9 cellular contexts compared by ENCODE assay signal in genomic region chr5:50853151-50853550, GRCh38.
DNase-seq lines count a peak whose midpoint lies in the region; ATAC-seq and TF ChIP-seq lines count a peak whose summit lies in the region.
"Had no signal": no experiment of that assay in that cellular context is flagged by ENCODE, and none has a peak within 500 bp of the region (broad histone marks: within the 10 kb centered on the region; RNA-seq: fewer than 3 reads in every experiment).

No MANE protein-coding gene starts in this region.

- H3K4me3 ChIP-seq in transverse colon, result no peak overlapping the region
- H3K4me3 ChIP-seq: K562 had no signal

- in situ Hi-C loops in transverse colon (cut with MboI; ENCODE audit: low pct_ligation_motif_present in 1 of 4, low pct_unique_long_range_greater_than_20kb in 1 of 4, low sequenced_read_pairs in 3 of 4), result no loop called here

- no peak overlapping the region for H3K27ac ChIP-seq in transverse colon

- no peaks in the 10 kb centered on the region for H3K4me1 ChIP-seq in transverse colon

- WGBS in transverse colon (ENCODE audit: low coverage in 1 of 2), 2 donors, result 69 to 88% methylated on average over 1 to 4 of the region's 4 CpGs

- H3K9me3 ChIP-seq in transverse colon, result no peaks in the 10 kb centered on the region

- TF ChIP-seq POLR2A in transverse colon (IDR thresholded peaks at IDR 0.05), result no peak

- intact Hi-C loops in Right ventricle myocardium inferior (cut with DNase I) (no loop called here), cardiac septum (cut with DNase I) (no loop called here), transverse colon (cut with DNase I; ENCODE audit: low total_unique reads) (no loop called here)

- ATAC-seq in Right ventricle myocardium inferior (peak; percentile 59), HG03064 (IDR thresholded peaks at IDR 0.05; ENCODE audit: low read depth, unreplicated experiment) (peak; percentile 67)
- ATAC-seq: K562 had no signal

- H3K36me3 ChIP-seq in transverse colon, result no peaks in the 10 kb centered on the region

- DNase-seq in Right ventricle myocardium inferior (ENCODE audit: missing footprints) (no peak), cardiac septum (ENCODE audit: low spot score) (no peak), SKM-1 (lab: John Stamatoyannopoulos, UW; ENCODE audit: unreplicated experiment) (peak; percentile 67), transverse colon (peak; percentile 21), islet precursor cell (no peak), SHP77 treated with DMSO at 0.1 percent for 48 hours (lab: John Stamatoyannopoulos, UW) (no peak)
- no peak for DNase-seq in stimulated activated CD4-positive, alpha-beta T cell treated with anti-CD3 and anti-CD28 coated beads, Interleukin-4, amount 100 ng/mL, for 4 hours

- H3K27me3 ChIP-seq in transverse colon, result no peaks in the 10 kb centered on the region

- TF ChIP-seq EP300 in transverse colon (IDR thresholded peaks at IDR 0.05; ENCODE audit: low read depth), result no peak

- TF ChIP-seq CTCF in transverse colon (IDR thresholded peaks at IDR 0.05), result no peak

Comparison
In these comparisons a context has a peak if more than half of its experiments do, and no peak if none do; other contexts are left out.
1. DNase-seq: peak in SKM-1 (single experiment) and transverse colon (single experiment); none in Right ventricle myocardium inferior (single experiment), cardiac septum (single experiment), islet precursor cell (single experiment), stimulated activated CD4-positive, alpha-beta T cell treated with anti-CD3 and anti-CD28 coated beads, Interleukin-4, amount 100 ng/mL, for 4 hours (0 of 2) and SHP77 treated with DMSO at 0.1 percent for 48 hours (single experiment).